ENCODE assay signal across 1 cellular context in genomic region chr2:26243643-26244478, GRCh38.
TF ChIP-seq lines count a peak whose summit lies in the region.

No MANE protein-coding gene starts in this region.

TF ChIP-seq in HepG2, 621 proteins besides CTCF, POLR2A, EP300 and RAD21 (continued from another document and continues in another):
- TF ChIP-seq ZBTB37 (CRISPR knock-in tag; IDR thresholded peaks at IDR 0.05) (no peak), TEF (CRISPR knock-in tag; IDR thresholded peaks at IDR 0.05) (no peak), ZNF564 (CRISPR knock-in tag; IDR thresholded peaks at IDR 0.05) (no peak), TEAD3 (CRISPR knock-in tag; optimal IDR thresholded peaks at IDR 0.05; ENCODE audit: borderline replicate concordance) (no peak), ZNF768 (CRISPR knock-in tag; IDR thresholded peaks at IDR 0.05) (0 out of 2 replicates have a peak, but pooled peaks have one; percentile 2), IKZF4 (CRISPR knock-in tag; IDR thresholded peaks at IDR 0.05; ENCODE audit: borderline replicate concordance, low read depth, not compliant biosample characterization) (no peak), NFYB (CRISPR knock-in tag; IDR thresholded peaks at IDR 0.05) (no peak), ZNF577 (CRISPR knock-in tag; IDR thresholded peaks at IDR 0.05; ENCODE audit: borderline replicate concordance, low read depth) (no peak), ELF1 (CRISPR knock-in tag; IDR thresholded peaks at IDR 0.05) (no peak), DDIT3 (CRISPR knock-in tag; IDR thresholded peaks at IDR 0.05) (no peak), NR0B2 (CRISPR knock-in tag; IDR thresholded peaks at IDR 0.05) (no peak), ARNTL (CRISPR knock-in tag; IDR thresholded peaks at IDR 0.05) (no peak), ZNF33A (CRISPR knock-in tag; IDR thresholded peaks at IDR 0.05; ENCODE audit: borderline replicate concordance) (no peak), THAP9 (CRISPR knock-in tag; IDR thresholded peaks at IDR 0.05; ENCODE audit: borderline replicate concordance) (no peak), STAG1 (CRISPR knock-in tag; IDR thresholded peaks at IDR 0.05) (no peak), KAT7 (CRISPR knock-in tag; IDR thresholded peaks at IDR 0.05; ENCODE audit: borderline replicate concordance) (no peak; the same call in 1 of the 2 replicates), NFATC3 (CRISPR knock-in tag; IDR thresholded peaks at IDR 0.05) (no peak), NONO (IDR thresholded peaks at IDR 0.05) (no peak), NONO (CRISPR knock-in tag; conservative IDR thresholded peaks at IDR 0.05) (no peak), ZNF230 (CRISPR knock-in tag; IDR thresholded peaks at IDR 0.05) (no peak), ZNF776 (CRISPR knock-in tag; IDR thresholded peaks at IDR 0.05) (no peak), ZNF549 (CRISPR knock-in tag; IDR thresholded peaks at IDR 0.05) (no peak), MAFK (conservative IDR thresholded peaks at IDR 0.05 in 1 of 2, IDR thresholded peaks at IDR 0.05 in 1 of 2; ENCODE audit: low read length in 2 of 2) (no peak), CCDC6 (CRISPR knock-in tag; IDR thresholded peaks at IDR 0.05) (no peak), ZNF678 (CRISPR knock-in tag; IDR thresholded peaks at IDR 0.05) (no peak), ASH2L (IDR thresholded peaks at IDR 0.05; ENCODE audit: insufficient read length, low read depth, low read length) (no peak), ZNF225 (CRISPR knock-in tag; IDR thresholded peaks at IDR 0.05) (peak; percentile 54; the same call in 1 of the 2 replicates), PRPF4 (IDR thresholded peaks at IDR 0.05; ENCODE audit: low read depth, low read length, poor library complexity, severe bottlenecking) (no peak), ZNF646 (CRISPR knock-in tag; IDR thresholded peaks at IDR 0.05) (no peak), NCOA1 (CRISPR knock-in tag; IDR thresholded peaks at IDR 0.05) (no peak; the same call in 1 of the 2 replicates), MEIS1 (CRISPR knock-in tag; IDR thresholded peaks at IDR 0.05; ENCODE audit: borderline replicate concordance) (no peak), TEAD2 (CRISPR knock-in tag; IDR thresholded peaks at IDR 0.05) (no peak), RARA (CRISPR knock-in tag; IDR thresholded peaks at IDR 0.05) (no peak), ZNF605 (CRISPR knock-in tag; IDR thresholded peaks at IDR 0.05) (no peak), SMARCE1 (IDR thresholded peaks at IDR 0.05; ENCODE audit: borderline replicate concordance) (no peak), MATR3 (CRISPR knock-in tag; IDR thresholded peaks at IDR 0.05) (no peak), ZBTB25 (CRISPR knock-in tag; IDR thresholded peaks at IDR 0.05) (no peak; the same call in 1 of the 2 replicates), SETDB1 (CRISPR knock-in tag; IDR thresholded peaks at IDR 0.05; ENCODE audit: borderline replicate concordance) (0 out of 2 replicates have a peak, but pooled peaks have one; percentile 22), ZBTB20 (CRISPR knock-in tag; IDR thresholded peaks at IDR 0.05; ENCODE audit: borderline replicate concordance, low read depth) (no peak), ZNF775 (CRISPR knock-in tag; IDR thresholded peaks at IDR 0.05; ENCODE audit: borderline replicate concordance) (0 out of 2 replicates have a peak, but pooled peaks have one; percentile 49), PAF1 (CRISPR knock-in tag; IDR thresholded peaks at IDR 0.05) (no peak), TRAFD1 (CRISPR knock-in tag; IDR thresholded peaks at IDR 0.05; ENCODE audit: borderline replicate concordance) (no peak), ZNF883 (CRISPR knock-in tag; IDR thresholded peaks at IDR 0.05; ENCODE audit: not compliant biosample characterization) (no peak), ZNF780A (CRISPR knock-in tag; IDR thresholded peaks at IDR 0.05) (no peak), ATF3 (CRISPR knock-in tag; IDR thresholded peaks at IDR 0.05) (no peak), SALL1 (CRISPR knock-in tag; IDR thresholded peaks at IDR 0.05) (no peak; the same call in 1 of the 2 replicates), U2AF1 (optimal IDR thresholded peaks at IDR 0.05; ENCODE audit: low read depth, low read length) (peak; percentile 1)
